In the genomic region with DNA sequence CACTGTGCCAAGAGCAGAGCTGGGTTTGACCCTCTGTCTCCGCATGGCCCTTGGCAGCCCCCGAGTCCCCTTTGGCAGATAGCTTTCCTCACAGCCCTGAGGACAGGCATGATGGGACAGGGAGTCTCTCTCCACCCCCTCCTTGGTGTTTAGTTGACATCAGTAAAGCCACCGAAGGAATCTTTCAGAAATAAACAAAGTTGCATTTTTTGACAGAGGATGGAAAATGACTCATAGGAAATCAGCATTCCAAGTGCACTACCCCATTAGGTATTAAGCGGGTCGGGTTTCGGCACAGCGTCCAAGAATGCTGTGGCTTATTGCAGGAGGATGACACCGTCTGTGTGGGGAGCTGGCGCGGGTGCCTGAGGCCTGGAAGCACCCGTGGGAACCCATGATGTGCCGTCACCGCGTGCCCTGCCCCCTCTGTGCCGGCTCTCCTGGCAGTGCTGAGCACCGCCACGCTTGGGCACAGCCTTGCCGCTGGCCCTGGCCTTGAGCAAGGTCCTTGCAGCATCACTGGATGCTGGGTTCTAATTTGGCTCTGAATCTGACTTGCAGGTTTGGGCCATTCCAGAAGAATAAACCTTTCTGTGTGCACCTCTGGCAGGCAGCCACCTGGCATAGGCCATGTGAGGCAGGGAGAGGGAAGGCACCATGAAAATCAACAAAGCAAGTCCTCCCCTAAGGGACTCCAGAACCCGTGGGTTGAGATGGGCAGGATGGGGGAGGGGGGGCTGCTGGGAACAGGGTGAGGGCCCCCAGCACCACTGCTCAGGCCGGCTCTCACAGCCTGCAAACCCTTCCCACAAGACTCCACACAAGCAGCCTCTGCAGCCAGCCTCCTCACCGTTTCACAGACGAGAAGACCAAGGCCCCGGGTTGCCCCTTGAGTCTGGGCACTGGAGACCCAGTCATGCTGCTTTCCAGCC, we compare ENCODE assay signal across 9 cellular contexts. TPM values are rescaled to one million over a fixed set of nuclear protein-coding genes. Genes with fewer than 3 reads are reported as not detected.
DNase-seq lines count a peak whose midpoint lies in the region; ATAC-seq and TF ChIP-seq lines count a peak whose summit lies in the region.
"Had no signal": no experiment of that assay in that cellular context is flagged by ENCODE, and none has a peak within 500 bp of the region (broad histone marks: within the 10 kb centered on the region; RNA-seq: fewer than 3 reads in every experiment).

No MANE protein-coding gene starts in this region.

- H3K14ac ChIP-seq in H9 (ENCODE audit: insufficient read depth, low read length): 0 out of 2 replicates have a peak overlapping the region, but pooled peaks have one; percentile 10

- H3K4me3 ChIP-seq in adrenal gland (no peak overlapping the region), right atrium auricular region (no peak overlapping the region), GM23338 (no peak overlapping the region)

- H3K18ac ChIP-seq in H9 (ENCODE audit: insufficient read length, low read depth, low read length): no peak overlapping the region

- H3K27me3 ChIP-seq in H9 (ENCODE audit: insufficient read depth, low read length) (no peaks in the 10 kb centered on the region), adrenal gland (no peaks in the 10 kb centered on the region), right atrium auricular region (no peaks in the 10 kb centered on the region), GM23338 (ENCODE audit: insufficient read depth) (no peaks in the 10 kb centered on the region)

- H3K36me3 ChIP-seq in adrenal gland (replicated peaks in 1 of 2): no peaks in the 10 kb centered on the region
- H3K36me3 ChIP-seq in right atrium auricular region: no peaks in the 10 kb centered on the region
- no peaks in the 10 kb centered on the region for H3K36me3 ChIP-seq in GM23338 (ENCODE audit: insufficient read depth)

- peaks cover 2% of the 10 kb centered on the region for H3K27me3 Mint-ChIP-seq in H9 (ENCODE audit: low read depth)
- H3K27me3 Mint-ChIP-seq in GM23338 (ENCODE audit: insufficient read depth, low read depth, poor library complexity): peaks cover 4% of the 10 kb centered on the region

- H3K27ac Mint-ChIP-seq in H9 (no peak overlapping the region), GM23338 (no peak overlapping the region)

- H3K23me2 ChIP-seq in H9 (ENCODE audit: insufficient read length, low read depth, low read length, poor library complexity, severe bottlenecking): no peaks in the 10 kb centered on the region

- no peak overlapping the region for H4K8ac ChIP-seq in H9 (replicated peaks; ENCODE audit: insufficient read length, low read depth, low read length)

- H3K36me3 Mint-ChIP-seq in H9 (ENCODE audit: insufficient read depth in 1 of 3, low read depth in 3 of 3): peaks cover 0 to 4% (median 3%) of the 10 kb centered on the region in 3 experiments; a peak in 5 of 7 replicates
- H3K36me3 Mint-ChIP-seq in GM23338 (ENCODE audit: low read depth): peaks cover 9% of the 10 kb centered on the region; the same call in 2 of the 3 replicates

- H2BK5ac ChIP-seq in H9 (ENCODE audit: insufficient read length, low read length): no peak overlapping the region

- H3K9me2 ChIP-seq in GM23338 (ENCODE audit: insufficient read depth): no peaks in the 10 kb centered on the region

- H3K4me1 ChIP-seq in H9 (ENCODE audit: insufficient read depth, low read length): no peaks in the 10 kb centered on the region
- H3K4me1 ChIP-seq in adrenal gland (replicated peaks in 1 of 2): peaks cover 0 to 8% of the 10 kb centered on the region in 2 donors
- no peaks in the 10 kb centered on the region for H3K4me1 ChIP-seq in right atrium auricular region
- H3K4me1 ChIP-seq in GM23338 (ENCODE audit: insufficient read depth): no peaks in the 10 kb centered on the region

- WGBS in H9 (ENCODE audit: extremely low coverage, insufficient read length, low lambda C conversion rate): no CpG with 5 or more reads among the region's 23 CpGs
- 48 to 60% (median 51%) methylated on average over 18 to 23 of the region's 23 CpGs for WGBS in adrenal gland, 4 donors

- TF ChIP-seq CTCF in H9 (conservative IDR thresholded peaks at IDR 0.05): no peak
- TF ChIP-seq CTCF in adrenal gland (IDR thresholded peaks at IDR 0.05): no peak
- TF ChIP-seq CTCF in right atrium auricular region (IDR thresholded peaks at IDR 0.05): no peak
- TF ChIP-seq CTCF in GM23338 (conservative IDR thresholded peaks at IDR 0.05; ENCODE audit: low read depth in 2 of 2): no peak

- H3K27ac ChIP-seq in H9 (ENCODE audit: insufficient read length, low read depth, low read length): no peak overlapping the region
- H3K27ac ChIP-seq in adrenal gland: peak overlapping the region in 1 of 5 donors; percentile 57
- no peak overlapping the region for H3K27ac ChIP-seq in right atrium auricular region
- no peak overlapping the region for H3K27ac ChIP-seq in GM23338 (ENCODE audit: low read depth)

- H3K79me1 ChIP-seq in H9 (ENCODE audit: insufficient read depth, low read depth, low read length, poor library complexity, severe bottlenecking): no peaks in the 10 kb centered on the region

- H3F3A ChIP-seq in GM23338 (replicated peaks; ENCODE audit: low read depth): peaks cover 7% of the 10 kb centered on the region; the same call in 1 of the 2 replicates

- H3T11ph ChIP-seq in H9 (ENCODE audit: low read length): no peak overlapping the region

- H3K4me1 Mint-ChIP-seq in H9: no peaks in the 10 kb centered on the region
- no peaks in the 10 kb centered on the region for H3K4me1 Mint-ChIP-seq in GM23338
- H3K4me1 Mint-ChIP-seq: neural crest cell had no signal

- no peak overlapping the region for H2AK5ac ChIP-seq in H9 (ENCODE audit: insufficient read length, low read length)

- no peak for DNase-seq in H9
- peak; percentile 45 to 83 (median 77) for DNase-seq in adrenal gland
- peak; percentile 79 for DNase-seq in right atrium auricular region (ENCODE audit: low spot score)
- DNase-seq in smooth muscle cell of the brain vasculature (ENCODE audit: low read depth, low spot score): peak; percentile 94
- DNase-seq in CD1c-positive myeloid dendritic cell (ENCODE audit: extremely low spot score): no peak
- no peak for DNase-seq in GM23338 (ENCODE audit: low spot score)

- H3K4ac ChIP-seq in H9 (ENCODE audit: low read depth, low read length): no peak overlapping the region

- H4K20me1 ChIP-seq in H9 (ENCODE audit: control insufficient read depth, insufficient read depth, insufficient read length): no peaks in the 10 kb centered on the region
- H4K20me1 ChIP-seq in GM23338 (replicated peaks; ENCODE audit: insufficient read depth): no peaks in the 10 kb centered on the region

- no peak overlapping the region for H3K23ac ChIP-seq in H9 (ENCODE audit: insufficient read length, low read depth, low read length)

- no peak for TF ChIP-seq POLR2A in adrenal gland (IDR thresholded peaks at IDR 0.05)

- H3K79me2 ChIP-seq in H9 (ENCODE audit: insufficient read depth, low read length): no peaks in the 10 kb centered on the region
- no peaks in the 10 kb centered on the region for H3K79me2 ChIP-seq in GM23338 (replicated peaks; ENCODE audit: insufficient read depth)

- H4K5ac ChIP-seq in H9 (ENCODE audit: insufficient read length, low read depth, low read length): no peak overlapping the region

- H3K4me3 Mint-ChIP-seq in H9 (no peak overlapping the region), GM23338 (no peak overlapping the region)
- H3K4me3 Mint-ChIP-seq: neural crest cell had no signal

- no peaks in the 10 kb centered on the region for H3K9me3 ChIP-seq in H9 (ENCODE audit: control insufficient read depth, low read depth, low read length)
- no peaks in the 10 kb centered on the region for H3K9me3 ChIP-seq in adrenal gland (replicated peaks in 1 of 3)
- no peaks in the 10 kb centered on the region for H3K9me3 ChIP-seq in right atrium auricular region

- intact Hi-C loops in adrenal gland (cut with DNase I): no loop called here

- H3K56ac ChIP-seq in H9 (ENCODE audit: insufficient read length, low read depth, low read length): no peak overlapping the region

- H2BK12ac ChIP-seq in H9 (ENCODE audit: insufficient read length, low read depth, low read length): no peak overlapping the region

- no peak overlapping the region for H2BK15ac ChIP-seq in H9 (ENCODE audit: low read depth, low read length)

- H2AFZ ChIP-seq in H9 (ENCODE audit: low read length) (no peak overlapping the region), GM23338 (no peak overlapping the region)

- no peak for ATAC-seq in HG03039 (IDR thresholded peaks at IDR 0.05; ENCODE audit: unreplicated experiment)
- ATAC-seq in GM21619 (IDR thresholded peaks at IDR 0.05; ENCODE audit: unreplicated experiment): no peak
- no peak for ATAC-seq in GM23338

- no peak overlapping the region for H3K4me2 ChIP-seq in H9 (ENCODE audit: insufficient read depth, insufficient read length, low read length)
- no peak overlapping the region for H3K4me2 ChIP-seq in GM23338

- H3K9me3 Mint-ChIP-seq in H9 (peaks cover 11 to 12% of the 10 kb centered on the region in 2 experiments), GM23338 (peaks cover 23% of the 10 kb centered on the region)

- no peak overlapping the region for H2BK120ac ChIP-seq in H9 (ENCODE audit: low read depth, low read length, poor library complexity, severe bottlenecking)

- H3K9ac ChIP-seq in H9 (ENCODE audit: extremely low read depth, insufficient read length, low read length): no peak overlapping the region

- H4K91ac ChIP-seq in H9 (ENCODE audit: insufficient read length, low read depth, low read length): no peak overlapping the region

- no peak overlapping the region for H2BK20ac ChIP-seq in H9 (ENCODE audit: low read depth, low read length, poor library complexity, severe bottlenecking)

TF ChIP-seq in GM23338, 12 proteins besides CTCF, POLR2A, EP300 and RAD21 (continues in another document):
- TF ChIP-seq, protein P1, sequence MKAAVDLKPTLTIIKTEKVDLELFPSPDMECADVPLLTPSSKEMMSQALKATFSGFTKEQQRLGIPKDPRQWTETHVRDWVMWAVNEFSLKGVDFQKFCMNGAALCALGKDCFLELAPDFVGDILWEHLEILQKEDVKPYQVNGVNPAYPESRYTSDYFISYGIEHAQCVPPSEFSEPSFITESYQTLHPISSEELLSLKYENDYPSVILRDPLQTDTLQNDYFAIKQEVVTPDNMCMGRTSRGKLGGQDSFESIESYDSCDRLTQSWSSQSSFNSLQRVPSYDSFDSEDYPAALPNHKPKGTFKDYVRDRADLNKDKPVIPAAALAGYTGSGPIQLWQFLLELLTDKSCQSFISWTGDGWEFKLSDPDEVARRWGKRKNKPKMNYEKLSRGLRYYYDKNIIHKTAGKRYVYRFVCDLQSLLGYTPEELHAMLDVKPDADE (IDR thresholded peaks at IDR 0.05): no peak
- no peak for TF ChIP-seq EZH2phosphoT487 (IDR thresholded peaks at IDR 0.05; ENCODE audit: unreplicated experiment)
- TF ChIP-seq ZNF114 (CRISPR knock-in tag; IDR thresholded peaks at IDR 0.05): no peak
- no peak for TF ChIP-seq CREB1 (CRISPR knock-in tag; IDR thresholded peaks at IDR 0.05; ENCODE audit: low read depth)
- no peak for TF ChIP-seq STAT1 (IDR thresholded peaks at IDR 0.05; ENCODE audit: unreplicated experiment)

RNA-seq across cellular contexts. Expression of a gene that starts 50.5 kb away (rescaled TPM):
- total RNA-seq in H9 (2021) (4.4 TPM in 2 replicates), adrenal gland (1 to 10 TPM; 1.3 to 5.7 (median 2.0) TPM), right atrium auricular region (under 1 TPM; 0.56 to 0.83 TPM)
- polyA plus RNA-seq in adrenal gland (1 to 10 TPM in 1 of 3 donors, under 1 TPM in 2; 0.18 to 2.7 (median 0.88) TPM), GM23338 (2016; fragmentation: Nextera tagmentation; extraction: Ambion mirVana) (0.23 and 0.26 TPM in 2 replicates)
- total RNA-seq in GM23338 (2014; rRNA removed; shearing (Covaris generic)): 1.4 and 1.9 TPM in 2 replicates

Comparison
In these comparisons a context has a peak if more than half of its experiments do, and no peak if none do; other contexts are left out.
1. DNase-seq: peak in adrenal gland (7 of 7), right atrium auricular region (single experiment) and smooth muscle cell of the brain vasculature (single experiment); none in H9 (single experiment), CD1c-positive myeloid dendritic cell (single experiment) and GM23338 (single experiment).